Comparison of ENCODE assay signal across 7 cellular contexts in the genomic region with DNA sequence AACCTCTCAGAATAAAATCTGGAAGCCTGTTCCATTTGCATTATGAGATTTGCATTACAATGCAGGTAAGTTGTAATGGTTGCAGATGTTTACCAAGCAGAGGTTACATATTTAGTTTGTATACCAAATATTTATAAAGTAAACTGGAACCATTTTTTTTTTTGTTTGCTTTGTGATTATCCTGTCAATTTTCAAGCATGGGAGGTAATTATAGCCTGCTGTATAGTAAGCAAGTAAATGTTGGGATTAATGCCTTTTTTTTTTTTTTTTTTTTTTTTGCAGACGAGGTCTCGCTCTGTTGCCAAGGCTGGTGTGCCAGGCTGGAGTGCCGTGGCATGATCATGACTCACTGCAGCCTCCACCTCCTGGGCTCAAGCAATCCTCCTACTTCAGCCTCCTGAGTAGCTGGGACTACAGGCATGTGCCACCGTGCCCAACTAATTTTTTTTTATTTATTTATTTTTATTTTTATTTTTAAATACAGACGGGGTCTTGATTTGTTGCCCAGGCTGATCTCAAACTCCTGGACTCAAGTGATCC. TPM values are rescaled to one million over a fixed set of nuclear protein-coding genes. Genes with fewer than 3 reads are reported as not detected.
DNase-seq lines count a peak whose midpoint lies in the region; ATAC-seq and TF ChIP-seq lines count a peak whose summit lies in the region.

No MANE protein-coding gene starts in this region.

- peaks cover 52 to 92% (median 83%) of the 10 kb centered on the region in 4 donors for H3K4me1 ChIP-seq in esophagus muscularis mucosa
- H3K4me1 ChIP-seq in Peyer's patch = peaks cover 0 to 57% (median 12%) of the 10 kb centered on the region in 4 donors

- H3K9me3 ChIP-seq in esophagus muscularis mucosa (no peaks in the 10 kb centered on the region), Peyer's patch (no peaks in the 10 kb centered on the region)

- no peak for TF ChIP-seq EP300 in esophagus muscularis mucosa (IDR thresholded peaks at IDR 0.05)

- TF ChIP-seq CTCF in HL-60 (IDR thresholded peaks at IDR 0.05; ENCODE audit: insufficient read depth, low read length) (no peak), esophagus muscularis mucosa (IDR thresholded peaks at IDR 0.05) (no peak), Peyer's patch (IDR thresholded peaks at IDR 0.05) (no peak)

- H3K4me3 ChIP-seq in HL-60 (replicated peaks; ENCODE audit: insufficient read depth, low read length) (no peak overlapping the region), esophagus muscularis mucosa (no peak overlapping the region), Peyer's patch (no peak overlapping the region)

- peak overlapping the region in 1 of 2 donors; percentile 22 for H3K4me3 Mint-ChIP-seq in stimulated activated naive B cell treated with anti-CD40 and anti-IgM and Interleukin-4, amounts not matched to agents 10 μg/mL and 1 μg/mL and 100 μg/mL, for 72 hours

- H3K27me3 ChIP-seq in HL-60 (ENCODE audit: insufficient read depth, poor library complexity, severe bottlenecking) = no peaks in the 10 kb centered on the region
- no peaks in the 10 kb centered on the region for H3K27me3 ChIP-seq in esophagus muscularis mucosa
- no peaks in the 10 kb centered on the region for H3K27me3 ChIP-seq in Peyer's patch

- intact Hi-C loops in esophagus muscularis mucosa (cut with DNase I) = no loop called here

- H3K36me3 Mint-ChIP-seq in stimulated activated naive B cell treated with anti-CD40 and anti-IgM and Interleukin-4, amounts not matched to agents 10 μg/mL and 1 μg/mL and 100 μg/mL, for 72 hours = peaks cover 12 to 22% of the 10 kb centered on the region in 2 donors

- H3K9me3 Mint-ChIP-seq in stimulated activated naive B cell treated with anti-CD40 and anti-IgM and Interleukin-4, amounts not matched to agents 10 μg/mL and 1 μg/mL and 100 μg/mL, for 72 hours = peaks cover 0 to 2% of the 10 kb centered on the region in 2 donors

- DNase-seq in HL-60 (ENCODE audit: low read depth in 1 of 2, low spot score in 1 of 2) (no peak), NCI-H69 (lab: John Stamatoyannopoulos, UW) (peak; percentile 83), esophagus muscularis mucosa (ENCODE audit: extremely low spot score) (no peak), Peyer's patch (no peak), HPDE6-E6E7 (ENCODE audit: extremely low spot score) (no peak)
- no peak for DNase-seq in stimulated activated naive B cell treated with anti-CD40 and anti-IgM and Interleukin-4, amounts not matched to agents 10 μg/mL and 1 μg/mL and 100 μg/mL, for 72 hours

- TF ChIP-seq POLR2A in esophagus muscularis mucosa (IDR thresholded peaks at IDR 0.05; ENCODE audit: low read depth) (no peak), Peyer's patch (IDR thresholded peaks at IDR 0.05) (no peak)

- peak overlapping the region; percentile 62 for H3K27ac ChIP-seq in HL-60 (replicated peaks)
- peak overlapping the region; percentile 80 to 84 (median 82) for H3K27ac ChIP-seq in esophagus muscularis mucosa (replicated peaks in 1 of 4)
- H3K27ac ChIP-seq in Peyer's patch = peak overlapping the region in 2 of 4 donors; percentile 51 to 76

- H3K36me3 ChIP-seq in esophagus muscularis mucosa (no peaks in the 10 kb centered on the region), Peyer's patch (no peaks in the 10 kb centered on the region)

- no peak for ATAC-seq in stimulated activated naive B cell treated with anti-CD40 and anti-IgM and Interleukin-4, amounts not matched to agents 10 μg/mL and 1 μg/mL and 100 μg/mL, for 72 hours (replicated peaks)
- no peak for ATAC-seq in HG02884 (IDR thresholded peaks at IDR 0.05; ENCODE audit: unreplicated experiment)

- H3K27ac Mint-ChIP-seq in stimulated activated naive B cell treated with anti-CD40 and anti-IgM and Interleukin-4, amounts not matched to agents 10 μg/mL and 1 μg/mL and 100 μg/mL, for 72 hours = peak overlapping the region; percentile 74

- no peaks in the 10 kb centered on the region for H3K27me3 Mint-ChIP-seq in stimulated activated naive B cell treated with anti-CD40 and anti-IgM and Interleukin-4, amounts not matched to agents 10 μg/mL and 1 μg/mL and 100 μg/mL, for 72 hours

- peaks cover 33 to 63% of the 10 kb centered on the region in 2 donors for H3K4me1 Mint-ChIP-seq in stimulated activated naive B cell treated with anti-CD40 and anti-IgM and Interleukin-4, amounts not matched to agents 10 μg/mL and 1 μg/mL and 100 μg/mL, for 72 hours

- 66% methylated on average over 5 of the region's 5 CpGs for WGBS in esophagus muscularis mucosa

RNA-seq across cellular contexts. Expression of a gene that starts 21.0 kb away (rescaled TPM):
- total RNA-seq in esophagus muscularis mucosa = 10 to 100 TPM; 30.0 to 54.2 (median 46.6) TPM
- total RNA-seq in Peyer's patch = 100 to 1,000 TPM in 1 of 4 donors, 10 to 100 TPM in 3; 53.1 to 122 (median 65.0) TPM

RNA-seq across cellular contexts. Expression of a gene that starts 47.0 kb away (rescaled TPM):
- total RNA-seq in esophagus muscularis mucosa (10 to 100 TPM in 2 of 4 donors, 1 to 10 TPM in 2; 5.4 to 15.7 (median 9.2) TPM), Peyer's patch (1 to 10 TPM; 2.5 to 6.6 (median 5.4) TPM)
